Comparison of ENCODE assay signal across 20 cellular contexts in genomic region chr16:65576139-65576538, GRCh38.
"Had no signal": no experiment of that assay in that cellular context is flagged by ENCODE, and none has a peak within 500 bp of the region (broad histone marks: within the 10 kb centered on the region; RNA-seq: fewer than 3 reads in every experiment).

No MANE protein-coding gene starts in this region.

- ATAC-seq: effector memory CD8-positive, alpha-beta T cell; gastrocnemius medialis; heart right ventricle; naive thymus-derived CD8-positive, alpha-beta T cell; sciatic nerve; stimulated activated memory B cell treated with anti-CD40 and anti-IgM and Interleukin-4, amounts not matched to agents 10 μg/mL and 1 μg/mL and 100 μg/mL, for 72 hours had no signal

- H3K27ac Mint-ChIP-seq: dendritic cell treated with granulocyte-macrophage colony-stimulating factor and Interleukin-4, amounts not matched to agents 40 ng/mL and 50 ng/mL, for 4 days; effector memory CD8-positive, alpha-beta T cell; stimulated activated memory B cell treated with anti-CD40 and anti-IgM and Interleukin-4, amounts not matched to agents 10 μg/mL and 1 μg/mL and 100 μg/mL, for 72 hours; type B pancreatic cell had no signal

- H3K9me3 ChIP-seq: gastrocnemius medialis, stomach, thoracic aorta had no signal

- H3K4me1 ChIP-seq: esophagus muscularis mucosa, gastrocnemius medialis, heart right ventricle, spleen, stomach had no signal

- H3K27ac ChIP-seq: epithelial cell of prostate, esophagus muscularis mucosa, gastrocnemius medialis, heart right ventricle, spleen, stomach, thoracic aorta had no signal

- H3K4me1 Mint-ChIP-seq: naive thymus-derived CD8-positive, alpha-beta T cell; stimulated activated memory B cell treated with anti-CD40 and anti-IgM and Interleukin-4, amounts not matched to agents 10 μg/mL and 1 μg/mL and 100 μg/mL, for 72 hours had no signal

- H3K4me3 ChIP-seq: esophagus muscularis mucosa, gastrocnemius medialis, heart right ventricle, spleen, stomach, thoracic aorta had no signal

- H3K36me3 Mint-ChIP-seq: stimulated activated memory B cell treated with anti-CD40 and anti-IgM and Interleukin-4, amounts not matched to agents 10 μg/mL and 1 μg/mL and 100 μg/mL, for 72 hours; type B pancreatic cell had no signal

- H3K4me3 Mint-ChIP-seq: dendritic cell treated with granulocyte-macrophage colony-stimulating factor and Interleukin-4, amounts not matched to agents 40 ng/mL and 50 ng/mL, for 4 days; effector memory CD8-positive, alpha-beta T cell; naive thymus-derived CD8-positive, alpha-beta T cell; neural crest cell; stimulated activated memory B cell treated with anti-CD40 and anti-IgM and Interleukin-4, amounts not matched to agents 10 μg/mL and 1 μg/mL and 100 μg/mL, for 72 hours; type B pancreatic cell had no signal

- H3K36me3 ChIP-seq: esophagus muscularis mucosa, gastrocnemius medialis, heart right ventricle, spleen, stomach, thoracic aorta had no signal

- H3K9me3 Mint-ChIP-seq: dendritic cell treated with granulocyte-macrophage colony-stimulating factor and Interleukin-4, amounts not matched to agents 40 ng/mL and 50 ng/mL, for 4 days had no signal

- H3K27me3 Mint-ChIP-seq: dendritic cell treated with granulocyte-macrophage colony-stimulating factor and Interleukin-4, amounts not matched to agents 40 ng/mL and 50 ng/mL, for 4 days; effector memory CD8-positive, alpha-beta T cell; naive thymus-derived CD8-positive, alpha-beta T cell; stimulated activated memory B cell treated with anti-CD40 and anti-IgM and Interleukin-4, amounts not matched to agents 10 μg/mL and 1 μg/mL and 100 μg/mL, for 72 hours had no signal

- DNase-seq: effector memory CD8-positive, alpha-beta T cell; gastrocnemius medialis; heart right ventricle; hypothalamus; kidney glomerular epithelial cell; naive thymus-derived CD8-positive, alpha-beta T cell; occipital lobe; spleen; stimulated activated CD4-positive, alpha-beta T cell treated with anti-CD3 and anti-CD28 coated beads, Interleukin-15, amount 100 ng/mL, for 24 hours; stimulated activated CD4-positive, alpha-beta T cell treated with anti-CD3 and anti-CD28 coated beads, Interleukin-1b, Interleukin-23, amount 100 ng/mL, for 48 hours; stimulated activated CD4-positive, alpha-beta T cell treated with anti-CD3 and anti-CD28 coated beads, Interleukin-4, amount 100 ng/mL, for 24 hours; stomach had no signal

- H3K27me3 ChIP-seq: esophagus muscularis mucosa, gastrocnemius medialis, heart right ventricle, spleen, stomach had no signal
